24 cellular contexts compared by ENCODE assay signal in the genomic region with DNA sequence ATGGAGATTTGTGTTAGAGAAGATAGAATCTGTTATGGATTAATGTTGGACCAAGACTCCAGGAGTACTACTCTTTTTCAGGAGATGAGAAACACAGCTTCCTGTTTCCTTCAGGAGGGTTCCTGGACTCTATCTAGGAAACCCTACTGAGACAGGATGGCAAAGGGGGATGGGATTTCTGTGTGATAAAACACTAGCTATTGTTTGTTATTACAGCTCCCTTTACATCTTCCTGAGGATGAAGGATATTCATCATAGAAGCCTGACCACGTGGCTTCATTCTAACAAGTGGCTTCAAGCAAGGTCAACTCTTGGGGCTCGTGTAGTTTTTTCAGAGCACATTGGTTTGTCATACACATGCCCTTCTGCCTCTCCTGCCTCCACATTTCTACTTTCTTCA. TPM values are rescaled to one million over a fixed set of nuclear protein-coding genes. Genes with fewer than 3 reads are reported as not detected.
DNase-seq lines count a peak whose midpoint lies in the region; ATAC-seq and TF ChIP-seq lines count a peak whose summit lies in the region.
"Had no signal": no experiment of that assay in that cellular context is flagged by ENCODE, and none has a peak within 500 bp of the region (broad histone marks: within the 10 kb centered on the region; RNA-seq: fewer than 3 reads in every experiment).

No MANE protein-coding gene starts in this region.

- no peak for DNase-seq in activated naive CD8-positive, alpha-beta T cell treated with anti-CD3 and anti-CD28 coated beads, Interleukin-2, amount 10 ng/mL, durations not matched to agents 7 days and 5 days
- DNase-seq in activated naive CD8-positive, alpha-beta T cell treated with anti-CD3 and anti-CD28 coated beads for 36 hours = no peak
- DNase-seq in dermis blood vessel endothelial cell = peak; percentile 94
- DNase-seq in left lobe of liver (ENCODE audit: low spot score) = no peak
- DNase-seq in NCI-H2107 (lab: John Stamatoyannopoulos, UW) = no peak
- DNase-seq in hepatocyte (ENCODE audit: low spot score) = no peak
- DNase-seq: 8988T; AML-193; C1 segment of cervical spinal cord; CD8-positive, alpha-beta T cell; GOT3; HCEC 1CT; Karpas-422; MG63; NCI-H1092 treated with DMSO at 0.1 percent for 48 hours; NCI-H1436 treated with DMSO at 0.1 percent for 48 hours; NCI-H1930; NCI-H2227 treated with DMSO at 0.1 percent for 48 hours; NCI-H510A; NCI-H774; NK-92 treated with Interleukin-12 subunit alpha and Interleukin-12 subunit beta, amount 100 ng/mL, for 24 hours; SIG-M5 had no signal

- peaks cover 11% of the 10 kb centered on the region for H3K4me1 ChIP-seq in hepatocyte (ENCODE audit: insufficient read depth)

- H4K20me1 ChIP-seq in hepatocyte (ENCODE audit: insufficient read depth, poor library complexity, severe bottlenecking) = no peaks in the 10 kb centered on the region

- peaks cover 43% of the 10 kb centered on the region for H3K79me2 ChIP-seq in hepatocyte

- POLR2A ChIA-PET in activated naive CD8-positive, alpha-beta T cell treated with anti-CD3 and anti-CD28 coated beads, Interleukin-2, amount 10 ng/mL, durations not matched to agents 7 days and 5 days (lab: Charles Lee) = no interaction called here

- H3K27me3 Mint-ChIP-seq in activated naive CD8-positive, alpha-beta T cell treated with anti-CD3 and anti-CD28 coated beads, Interleukin-2, amount 10 ng/mL, durations not matched to agents 7 days and 5 days = no peaks in the 10 kb centered on the region
- no peaks in the 10 kb centered on the region for H3K27me3 Mint-ChIP-seq in activated naive CD8-positive, alpha-beta T cell treated with anti-CD3 and anti-CD28 coated beads for 36 hours

- ATAC-seq in activated naive CD8-positive, alpha-beta T cell treated with anti-CD3 and anti-CD28 coated beads, Interleukin-2, amount 10 ng/mL, durations not matched to agents 7 days and 5 days (ENCODE audit: low read depth) = no peak
- ATAC-seq in left lobe of liver (peak; percentile 44), GM19455 (IDR thresholded peaks at IDR 0.05; ENCODE audit: unreplicated experiment) (no peak)
- ATAC-seq: CD8-positive, alpha-beta T cell; Panc1 had no signal

- H3K36me3 Mint-ChIP-seq in activated naive CD8-positive, alpha-beta T cell treated with anti-CD3 and anti-CD28 coated beads, Interleukin-2, amount 10 ng/mL, durations not matched to agents 7 days and 5 days = peaks cover 5% of the 10 kb centered on the region
- no peaks in the 10 kb centered on the region for H3K36me3 Mint-ChIP-seq in activated naive CD8-positive, alpha-beta T cell treated with anti-CD3 and anti-CD28 coated beads for 36 hours
- H3K36me3 Mint-ChIP-seq: CD8-positive, alpha-beta T cell had no signal

- H3K4me1 Mint-ChIP-seq in activated naive CD8-positive, alpha-beta T cell treated with anti-CD3 and anti-CD28 coated beads, Interleukin-2, amount 10 ng/mL, durations not matched to agents 7 days and 5 days = peaks cover 13% of the 10 kb centered on the region
- peaks cover 18% of the 10 kb centered on the region for H3K4me1 Mint-ChIP-seq in activated naive CD8-positive, alpha-beta T cell treated with anti-CD3 and anti-CD28 coated beads for 36 hours

- no peak overlapping the region for H3K27ac ChIP-seq in hepatocyte

- H3K9me2 ChIP-seq in hepatocyte (replicated peaks; ENCODE audit: insufficient read depth) = no peaks in the 10 kb centered on the region

- H3K4me3 ChIP-seq in hepatocyte = no peak overlapping the region
- H3K4me3 ChIP-seq: MG63 had no signal

- H3K36me3 ChIP-seq in hepatocyte (replicated peaks; ENCODE audit: insufficient read depth, low read depth) = no peaks in the 10 kb centered on the region
- H3K36me3 ChIP-seq: MG63 had no signal

- no peaks in the 10 kb centered on the region for H3K27me3 ChIP-seq in hepatocyte
- H3K27me3 ChIP-seq: MG63 had no signal

- no peaks in the 10 kb centered on the region for H3K9me3 Mint-ChIP-seq in activated naive CD8-positive, alpha-beta T cell treated with anti-CD3 and anti-CD28 coated beads, Interleukin-2, amount 10 ng/mL, durations not matched to agents 7 days and 5 days
- no peaks in the 10 kb centered on the region for H3K9me3 Mint-ChIP-seq in activated naive CD8-positive, alpha-beta T cell treated with anti-CD3 and anti-CD28 coated beads for 36 hours
- H3K9me3 Mint-ChIP-seq: CD8-positive, alpha-beta T cell had no signal

- 68% methylated on average over 2 of the region's 2 CpGs for WGBS in hepatocyte (ENCODE audit: low lambda C conversion rate, missing lambda C conversion rate)

- peak overlapping the region; percentile 9 for H3K27ac Mint-ChIP-seq in activated naive CD8-positive, alpha-beta T cell treated with anti-CD3 and anti-CD28 coated beads, Interleukin-2, amount 10 ng/mL, durations not matched to agents 7 days and 5 days
- H3K27ac Mint-ChIP-seq in activated naive CD8-positive, alpha-beta T cell treated with anti-CD3 and anti-CD28 coated beads for 36 hours = no peak overlapping the region
- H3K27ac Mint-ChIP-seq: CD8-positive, alpha-beta T cell had no signal

- no peak for TF ChIP-seq CTCF in hepatocyte (IDR thresholded peaks at IDR 0.05; ENCODE audit: poor library complexity)

- H2AFZ ChIP-seq in hepatocyte = no peak overlapping the region

- no peaks in the 10 kb centered on the region for H3K9me3 ChIP-seq in hepatocyte (ENCODE audit: low read depth)
- H3K9me3 ChIP-seq: MG63 had no signal

- no peak overlapping the region for H3K4me3 Mint-ChIP-seq in activated naive CD8-positive, alpha-beta T cell treated with anti-CD3 and anti-CD28 coated beads, Interleukin-2, amount 10 ng/mL, durations not matched to agents 7 days and 5 days
- no peak overlapping the region for H3K4me3 Mint-ChIP-seq in activated naive CD8-positive, alpha-beta T cell treated with anti-CD3 and anti-CD28 coated beads for 36 hours
- H3K4me3 Mint-ChIP-seq: CD8-positive, alpha-beta T cell had no signal

- H3K4me2 ChIP-seq in hepatocyte = no peak overlapping the region

RNA-seq across cellular contexts. Expression of gene RGL1, which starts 33.3 kb away (rescaled TPM):
- 1 to 10 TPM; 2.7 to 3.4 TPM for total RNA-seq in activated naive CD8-positive, alpha-beta T cell treated with anti-CD3 and anti-CD28 coated beads, Interleukin-2, amount 10 ng/mL, durations not matched to agents 7 days and 5 days
- 1 to 10 TPM; 1.6 to 1.7 TPM for total RNA-seq in activated naive CD8-positive, alpha-beta T cell treated with anti-CD3 and anti-CD28 coated beads for 36 hours
- total RNA-seq in dermis blood vessel endothelial cell = 28.8 and 29.3 TPM in 2 replicates
- 5.9 TPM for total RNA-seq in left lobe of liver
- 30.7 and 32.2 TPM in 2 replicates for total RNA-seq in hepatocyte
- 17.9 TPM in 2 replicates for polyA plus RNA-seq in hepatocyte
